33 cellular contexts compared by ENCODE assay signal in the genomic region with DNA sequence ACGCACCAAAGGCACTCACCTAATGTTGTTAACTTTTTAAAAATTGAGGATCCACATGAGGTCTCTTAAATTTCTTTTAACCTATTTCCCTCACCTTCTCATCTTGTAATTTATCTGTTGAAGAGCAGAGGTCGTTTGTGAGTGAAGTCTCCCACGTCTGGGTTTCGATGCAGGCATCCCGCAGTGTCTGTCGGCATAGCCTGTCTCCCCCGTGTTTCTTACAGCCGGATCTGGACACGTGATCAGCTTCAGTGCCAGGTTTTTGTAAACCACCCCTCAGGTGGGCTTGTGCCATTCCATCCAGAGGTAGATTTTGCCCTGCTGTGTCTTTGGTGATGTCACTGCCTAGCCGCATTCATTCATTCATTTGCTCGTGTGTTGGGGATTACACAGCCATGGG. TPM values are rescaled to one million over a fixed set of nuclear protein-coding genes. Genes with fewer than 3 reads are reported as not detected.
"Had no signal": no experiment of that assay in that cellular context is flagged by ENCODE, and none has a peak within 500 bp of the region (broad histone marks: within the 10 kb centered on the region; RNA-seq: fewer than 3 reads in every experiment).

No MANE protein-coding gene starts in this region.

- ATAC-seq: left cardiac atrium; left lung; lower lobe of right lung; mucosa of descending colon; naive thymus-derived CD4-positive, alpha-beta T cell; natural killer cell treated with Interleukin-12 subunit alpha and Interleukin-12 subunit beta and Interleukin-15 and Interleukin-18, amount 100 ng/mL, for 72 hours; pancreas; stimulated activated effector memory CD8-positive, alpha-beta T cell treated with anti-CD3 and anti-CD28 coated beads, Interleukin-12 subunit alpha, Interleukin-12 subunit beta, amount 100 ng/mL, for 72 hours; upper lobe of right lung had no signal

- H3K4me3 Mint-ChIP-seq: naive thymus-derived CD4-positive, alpha-beta T cell; natural killer cell treated with Interleukin-12 subunit alpha and Interleukin-12 subunit beta and Interleukin-15 and Interleukin-18, amount 100 ng/mL, for 72 hours; neural crest cell; stimulated activated effector memory CD8-positive, alpha-beta T cell treated with anti-CD3 and anti-CD28 coated beads, Interleukin-12 subunit alpha, Interleukin-12 subunit beta, amount 100 ng/mL, for 72 hours; stimulated activated naive CD8-positive, alpha-beta T cell treated with anti-CD3 and anti-CD28 coated beads, Interleukin-15, Interleukin-2, amounts not matched to agents 100 ng/mL and 50 ng/mL, for 24 hours had no signal

- H3K4me3 ChIP-seq: hepatocyte, left lung, lower lobe of right lung, mucosa of descending colon, pancreas, prostate gland, sigmoid colon, spleen, suprapubic skin, thoracic aorta, tibial artery, upper lobe of right lung had no signal

- DNase-seq: islet precursor cell; kidney glomerular epithelial cell; left cardiac atrium; lower lobe of right lung; mammary epithelial cell; mesenchymal stem cell; naive thymus-derived CD4-positive, alpha-beta T cell; nucleus accumbens; pancreas; retina; sigmoid colon; small intestine; stimulated activated CD4-positive, alpha-beta T cell treated with anti-CD3 and anti-CD28 coated beads, Interleukin-4, amount 100 ng/mL, for 24 hours; stimulated activated naive CD4-positive, alpha-beta T cell; tibial artery; trophoblast cell; upper lobe of right lung had no signal

- H3K36me3 Mint-ChIP-seq: naive thymus-derived CD4-positive, alpha-beta T cell; natural killer cell treated with Interleukin-12 subunit alpha and Interleukin-12 subunit beta and Interleukin-15 and Interleukin-18, amount 100 ng/mL, for 72 hours had no signal

- FAIRE-seq: pancreas, small intestine, urothelium cell line had no signal

- H3K27ac ChIP-seq: hepatocyte, left lung, lower lobe of right lung, pancreas, prostate gland, sigmoid colon, spleen, suprapubic skin, thoracic aorta, tibial artery, upper lobe of right lung had no signal

- H3K9me3 ChIP-seq: left lung, lower lobe of right lung, mucosa of descending colon, pancreas, prostate gland, sigmoid colon, spleen, suprapubic skin, thoracic aorta, tibial artery, upper lobe of right lung had no signal

- H3K9me3 Mint-ChIP-seq: natural killer cell treated with Interleukin-12 subunit alpha and Interleukin-12 subunit beta and Interleukin-15 and Interleukin-18, amount 100 ng/mL, for 72 hours; neural crest cell; stimulated activated effector memory CD8-positive, alpha-beta T cell treated with anti-CD3 and anti-CD28 coated beads, Interleukin-12 subunit alpha, Interleukin-12 subunit beta, amount 100 ng/mL, for 72 hours; stimulated activated naive CD8-positive, alpha-beta T cell treated with anti-CD3 and anti-CD28 coated beads, Interleukin-15, Interleukin-2, amounts not matched to agents 100 ng/mL and 50 ng/mL, for 24 hours had no signal

- H3K4me1 Mint-ChIP-seq: neural crest cell had no signal

- H3K36me3 ChIP-seq: left lung, lower lobe of right lung, pancreas, prostate gland, sigmoid colon, spleen, suprapubic skin, thoracic aorta, tibial artery, upper lobe of right lung had no signal

- H3K27ac Mint-ChIP-seq: naive thymus-derived CD4-positive, alpha-beta T cell; natural killer cell treated with Interleukin-12 subunit alpha and Interleukin-12 subunit beta and Interleukin-15 and Interleukin-18, amount 100 ng/mL, for 72 hours; stimulated activated effector memory CD8-positive, alpha-beta T cell treated with anti-CD3 and anti-CD28 coated beads, Interleukin-12 subunit alpha, Interleukin-12 subunit beta, amount 100 ng/mL, for 72 hours; stimulated activated naive CD8-positive, alpha-beta T cell treated with anti-CD3 and anti-CD28 coated beads, Interleukin-15, Interleukin-2, amounts not matched to agents 100 ng/mL and 50 ng/mL, for 24 hours had no signal

- H3K4me1 ChIP-seq: left lung, lower lobe of right lung, pancreas, prostate gland, sigmoid colon, suprapubic skin, tibial artery, upper lobe of right lung had no signal

- H3K27me3 ChIP-seq: pancreas had no signal

RNA-seq across cellular contexts. Expression of a gene that starts 16.1 kb away (rescaled TPM):
- total RNA-seq: hepatocyte; left cardiac atrium; left lung; liver; lower lobe of right lung; mammary epithelial cell; myocyte; naive thymus-derived CD4-positive, alpha-beta T cell; natural killer cell treated with Interleukin-12 subunit alpha and Interleukin-12 subunit beta and Interleukin-15 and Interleukin-18, amount 100 ng/mL, for 72 hours; neural crest cell; osteoblast; prostate gland; sigmoid colon; subcutaneous adipose tissue; suprapubic skin; thoracic aorta; upper lobe of right lung had no signal
- polyA plus RNA-seq: hepatocyte; liver; mammary epithelial cell; naive thymus-derived CD4-positive, alpha-beta T cell had no signal

RNA-seq across cellular contexts. Expression of a gene that starts 25.1 kb away (rescaled TPM):
- total RNA-seq: hepatocyte; left cardiac atrium; left lung; liver; lower lobe of right lung; mammary epithelial cell; myocyte; naive thymus-derived CD4-positive, alpha-beta T cell; natural killer cell treated with Interleukin-12 subunit alpha and Interleukin-12 subunit beta and Interleukin-15 and Interleukin-18, amount 100 ng/mL, for 72 hours; neural crest cell; osteoblast; prostate gland; sigmoid colon; subcutaneous adipose tissue; suprapubic skin; thoracic aorta; upper lobe of right lung had no signal
- polyA plus RNA-seq: liver; mammary epithelial cell; naive thymus-derived CD4-positive, alpha-beta T cell had no signal
